Comparison of ENCODE assay signal across 1 cellular context in the genomic region with DNA sequence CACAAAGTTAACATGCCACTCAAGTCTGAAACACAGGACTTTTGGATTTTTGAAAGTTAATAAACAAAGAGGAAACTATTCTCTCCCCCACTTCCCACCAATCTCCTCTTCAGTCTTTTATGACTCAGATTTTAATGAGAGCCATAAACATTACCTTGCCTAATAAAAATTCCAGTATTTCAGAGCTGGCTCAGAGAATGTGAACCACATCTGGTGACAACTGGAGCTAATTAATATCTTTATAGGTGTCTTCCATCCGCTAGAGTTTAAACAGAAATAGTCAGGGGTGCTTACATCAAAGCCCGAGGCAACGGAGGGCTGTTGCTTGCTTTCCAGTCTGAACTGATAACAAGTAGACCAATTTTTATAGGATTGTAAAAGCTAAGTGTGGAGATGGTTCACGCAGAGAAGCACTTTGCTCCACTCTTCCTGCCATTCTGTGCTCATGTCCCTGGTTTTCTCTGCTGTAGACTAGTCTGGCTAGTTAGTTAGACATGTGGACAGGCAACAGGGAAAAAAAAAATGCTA.
TF ChIP-seq lines count a peak whose summit lies in the region.

No MANE protein-coding gene starts in this region.

TF ChIP-seq in HEK293, 187 proteins besides CTCF, POLR2A, EP300 and RAD21 (continued from another document and continues in another):
- TF ChIP-seq, protein P1, sequence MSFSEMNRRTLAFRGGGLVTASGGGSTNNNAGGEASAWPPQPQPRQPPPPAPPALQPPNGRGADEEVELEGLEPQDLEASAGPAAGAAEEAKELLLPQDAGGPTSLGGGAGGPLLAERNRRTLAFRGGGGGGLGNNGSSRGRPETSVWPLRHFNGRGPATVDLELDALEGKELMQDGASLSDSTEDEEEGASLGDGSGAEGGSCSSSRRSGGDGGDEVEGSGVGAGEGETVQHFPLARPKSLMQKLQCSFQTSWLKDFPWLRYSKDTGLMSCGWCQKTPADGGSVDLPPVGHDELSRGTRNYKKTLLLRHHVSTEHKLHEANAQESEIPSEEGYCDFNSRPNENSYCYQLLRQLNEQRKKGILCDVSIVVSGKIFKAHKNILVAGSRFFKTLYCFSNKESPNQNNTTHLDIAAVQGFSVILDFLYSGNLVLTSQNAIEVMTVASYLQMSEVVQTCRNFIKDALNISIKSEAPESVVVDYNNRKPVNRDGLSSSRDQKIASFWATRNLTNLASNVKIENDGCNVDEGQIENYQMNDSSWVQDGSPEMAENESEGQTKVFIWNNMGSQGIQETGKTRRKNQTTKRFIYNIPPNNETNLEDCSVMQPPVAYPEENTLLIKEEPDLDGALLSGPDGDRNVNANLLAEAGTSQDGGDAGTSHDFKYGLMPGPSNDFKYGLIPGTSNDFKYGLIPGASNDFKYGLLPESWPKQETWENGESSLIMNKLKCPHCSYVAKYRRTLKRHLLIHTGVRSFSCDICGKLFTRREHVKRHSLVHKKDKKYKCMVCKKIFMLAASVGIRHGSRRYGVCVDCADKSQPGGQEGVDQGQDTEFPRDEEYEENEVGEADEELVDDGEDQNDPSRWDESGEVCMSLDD (tag by site-specific recombination; IDR thresholded peaks at IDR 0.05) = no peak
- peak; percentile 60 for TF ChIP-seq KLF16 (tag by site-specific recombination; IDR thresholded peaks at IDR 0.05)
- TF ChIP-seq ZNF155 (tag by site-specific recombination; IDR thresholded peaks at IDR 0.05) = no peak
- no peak for TF ChIP-seq ZNF174 (tag by site-specific recombination; IDR thresholded peaks at IDR 0.05)
- TF ChIP-seq TCF7L2 (IDR thresholded peaks at IDR 0.05; ENCODE audit: borderline replicate concordance, low read depth, low read length) = peak; percentile 97
- peak; percentile 59; the same call in 1 of the 2 replicates for TF ChIP-seq ZBTB21 (tag by site-specific recombination; IDR thresholded peaks at IDR 0.05)
- TF ChIP-seq ZFP3 (tag by site-specific recombination; IDR thresholded peaks at IDR 0.05; ENCODE audit: low read depth) = 0 out of 2 replicates have a peak, but pooled peaks have one; percentile 21
- no peak for TF ChIP-seq ZNF792 (tag by site-specific recombination; IDR thresholded peaks at IDR 0.05)
- TF ChIP-seq HOXA7 (CRISPR knock-in tag; IDR thresholded peaks at IDR 0.05; ENCODE audit: borderline replicate concordance) = no peak
- TF ChIP-seq SP7 (tag by site-specific recombination; IDR thresholded peaks at IDR 0.05) = peak; percentile 95
- TF ChIP-seq HOXC10 (CRISPR knock-in tag; IDR thresholded peaks at IDR 0.05) = no peak
- TF ChIP-seq ZNF558 (tag by site-specific recombination; IDR thresholded peaks at IDR 0.05) = 0 out of 2 replicates have a peak, but pooled peaks have one; percentile 30
- TF ChIP-seq, protein P2, sequence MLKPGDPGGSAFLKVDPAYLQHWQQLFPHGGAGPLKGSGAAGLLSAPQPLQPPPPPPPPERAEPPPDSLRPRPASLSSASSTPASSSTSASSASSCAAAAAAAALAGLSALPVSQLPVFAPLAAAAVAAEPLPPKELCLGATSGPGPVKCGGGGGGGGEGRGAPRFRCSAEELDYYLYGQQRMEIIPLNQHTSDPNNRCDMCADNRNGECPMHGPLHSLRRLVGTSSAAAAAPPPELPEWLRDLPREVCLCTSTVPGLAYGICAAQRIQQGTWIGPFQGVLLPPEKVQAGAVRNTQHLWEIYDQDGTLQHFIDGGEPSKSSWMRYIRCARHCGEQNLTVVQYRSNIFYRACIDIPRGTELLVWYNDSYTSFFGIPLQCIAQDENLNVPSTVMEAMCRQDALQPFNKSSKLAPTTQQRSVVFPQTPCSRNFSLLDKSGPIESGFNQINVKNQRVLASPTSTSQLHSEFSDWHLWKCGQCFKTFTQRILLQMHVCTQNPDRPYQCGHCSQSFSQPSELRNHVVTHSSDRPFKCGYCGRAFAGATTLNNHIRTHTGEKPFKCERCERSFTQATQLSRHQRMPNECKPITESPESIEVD (tag by site-specific recombination; IDR thresholded peaks at IDR 0.05) = peak; percentile 99
- TF ChIP-seq ZNF433 (tag by site-specific recombination; IDR thresholded peaks at IDR 0.05; ENCODE audit: low read depth) = no peak
- no peak for TF ChIP-seq ZNF266 (tag by site-specific recombination; IDR thresholded peaks at IDR 0.05; ENCODE audit: low read depth)
- 0 out of 2 replicates have a peak, but pooled peaks have one; percentile 7 for TF ChIP-seq ZNF362 (tag by site-specific recombination; IDR thresholded peaks at IDR 0.05)
- peak; percentile 93 for TF ChIP-seq BCL11B (tag by site-specific recombination; IDR thresholded peaks at IDR 0.05; ENCODE audit: low read depth)
- TF ChIP-seq MEIS1 (CRISPR knock-in tag; IDR thresholded peaks at IDR 0.05; ENCODE audit: borderline replicate concordance) = no peak
- TF ChIP-seq ZBTB11 (tag by site-specific recombination; conservative IDR thresholded peaks at IDR 0.05; ENCODE audit: low read depth) = no peak
- no peak for TF ChIP-seq RBAK (tag by site-specific recombination; IDR thresholded peaks at IDR 0.05)
- TF ChIP-seq PRDM1 (tag by site-specific recombination; IDR thresholded peaks at IDR 0.05) = no peak
- TF ChIP-seq ZNF843 (tag by site-specific recombination; IDR thresholded peaks at IDR 0.05) = peak; percentile 98
- TF ChIP-seq, protein P3, sequence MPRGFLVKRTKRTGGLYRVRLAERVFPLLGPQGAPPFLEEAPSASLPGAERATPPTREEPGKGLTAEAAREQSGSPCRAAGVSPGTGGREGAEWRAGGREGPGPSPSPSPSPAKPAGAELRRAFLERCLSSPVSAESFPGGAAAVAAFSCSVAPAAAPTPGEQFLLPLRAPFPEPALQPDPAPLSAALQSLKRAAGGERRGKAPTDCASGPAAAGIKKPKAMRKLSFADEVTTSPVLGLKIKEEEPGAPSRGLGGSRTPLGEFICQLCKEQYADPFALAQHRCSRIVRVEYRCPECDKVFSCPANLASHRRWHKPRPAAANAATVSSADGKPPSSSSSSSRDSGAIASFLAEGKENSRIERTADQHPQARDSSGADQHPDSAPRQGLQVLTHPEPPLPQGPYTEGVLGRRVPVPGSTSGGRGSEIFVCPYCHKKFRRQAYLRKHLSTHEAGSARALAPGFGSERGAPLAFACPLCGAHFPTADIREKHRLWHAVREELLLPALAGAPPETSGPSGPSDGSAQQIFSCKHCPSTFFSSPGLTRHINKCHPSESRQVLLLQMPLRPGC (tag by site-specific recombination; IDR thresholded peaks at IDR 0.05) = peak; percentile 86
- no peak for TF ChIP-seq ZNF157 (tag by site-specific recombination; IDR thresholded peaks at IDR 0.05)
- peak; percentile 72 for TF ChIP-seq SCRT2 (tag by site-specific recombination; IDR thresholded peaks at IDR 0.05)
- peak; percentile 9; the same call in 1 of the 2 replicates for TF ChIP-seq ZNF426 (tag by site-specific recombination; IDR thresholded peaks at IDR 0.05)
- no peak for TF ChIP-seq GLIS2 (tag by site-specific recombination; IDR thresholded peaks at IDR 0.05)
- no peak for TF ChIP-seq ZNF391 (tag by site-specific recombination; IDR thresholded peaks at IDR 0.05; ENCODE audit: borderline replicate concordance, low read depth)
- TF ChIP-seq ZBTB20 (tag by site-specific recombination; IDR thresholded peaks at IDR 0.05) = no peak
- TF ChIP-seq ZNF16 (tag by site-specific recombination; IDR thresholded peaks at IDR 0.05; ENCODE audit: low read depth) = no peak
- TF ChIP-seq ZNF544 (tag by site-specific recombination; IDR thresholded peaks at IDR 0.05) = no peak
- peak; percentile 70; the same call in 1 of the 2 replicates for TF ChIP-seq TRIM28 (IDR thresholded peaks at IDR 0.05; ENCODE audit: borderline replicate concordance, low read length)
- no peak for TF ChIP-seq ZNF133 (tag by site-specific recombination; IDR thresholded peaks at IDR 0.05)
- TF ChIP-seq, protein P4, sequence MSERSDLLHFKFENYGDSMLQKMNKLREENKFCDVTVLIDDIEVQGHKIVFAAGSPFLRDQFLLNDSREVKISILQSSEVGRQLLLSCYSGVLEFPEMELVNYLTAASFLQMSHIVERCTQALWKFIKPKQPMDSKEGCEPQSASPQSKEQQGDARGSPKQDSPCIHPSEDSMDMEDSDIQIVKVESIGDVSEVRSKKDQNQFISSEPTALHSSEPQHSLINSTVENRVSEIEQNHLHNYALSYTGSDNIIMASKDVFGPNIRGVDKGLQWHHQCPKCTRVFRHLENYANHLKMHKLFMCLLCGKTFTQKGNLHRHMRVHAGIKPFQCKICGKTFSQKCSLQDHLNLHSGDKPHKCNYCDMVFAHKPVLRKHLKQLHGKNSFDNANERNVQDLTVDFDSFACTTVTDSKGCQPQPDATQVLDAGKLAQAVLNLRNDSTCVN (tag by site-specific recombination; optimal IDR thresholded peaks at IDR 0.05) = no peak
- TF ChIP-seq PRDM2 (tag by site-specific recombination; IDR thresholded peaks at IDR 0.05; ENCODE audit: borderline replicate concordance) = no peak
- TF ChIP-seq ZNF664 (tag by site-specific recombination; IDR thresholded peaks at IDR 0.05) = peak; percentile 34; the same call in 1 of the 2 replicates
- no peak for TF ChIP-seq REPIN1 (tag by site-specific recombination; IDR thresholded peaks at IDR 0.05; ENCODE audit: low read depth)
- no peak for TF ChIP-seq ZNF37A (tag by site-specific recombination; IDR thresholded peaks at IDR 0.05)
- TF ChIP-seq ZNF610 (tag by site-specific recombination; IDR thresholded peaks at IDR 0.05; ENCODE audit: borderline replicate concordance) = peak; percentile 46; the same call in 1 of the 2 replicates
- TF ChIP-seq ZNF623 (tag by site-specific recombination; IDR thresholded peaks at IDR 0.05) = no peak
- no peak for TF ChIP-seq ZNF658 (tag by site-specific recombination; IDR thresholded peaks at IDR 0.05)
- no peak for TF ChIP-seq ZNF548 (tag by site-specific recombination; IDR thresholded peaks at IDR 0.05)
- peak; percentile 61; the same call in 1 of the 2 replicates for TF ChIP-seq ZNF366 (tag by site-specific recombination; conservative IDR thresholded peaks at IDR 0.05)
- TF ChIP-seq KLF7 (tag by site-specific recombination; IDR thresholded peaks at IDR 0.05; ENCODE audit: borderline replicate concordance) = no peak
- TF ChIP-seq ZNF707 (tag by site-specific recombination; IDR thresholded peaks at IDR 0.05) = no peak
- TF ChIP-seq ZNF324 (tag by site-specific recombination; IDR thresholded peaks at IDR 0.05) = no peak
